Comparison of ENCODE assay signal across 23 cellular contexts in the genomic region with DNA sequence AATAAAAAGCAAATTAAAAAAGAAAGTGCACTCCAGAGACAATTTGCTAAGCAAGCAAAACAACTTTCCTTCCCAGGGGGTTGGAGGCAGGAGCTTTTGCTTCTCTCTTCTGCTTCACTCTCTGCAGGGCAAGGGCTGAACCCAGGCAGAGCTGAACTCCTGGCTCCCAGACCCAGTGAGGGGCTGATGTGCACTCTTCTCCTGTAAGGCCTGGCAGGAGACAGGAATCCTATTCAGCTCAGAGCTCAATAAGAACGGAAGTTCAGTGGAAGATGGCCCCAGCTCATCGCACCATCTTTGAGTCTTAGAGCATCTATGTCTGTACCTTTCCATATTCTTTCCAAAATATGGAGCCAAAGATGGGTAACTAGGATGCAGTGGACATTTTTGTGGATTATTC. TPM values are rescaled to one million over a fixed set of nuclear protein-coding genes. Genes with fewer than 3 reads are reported as not detected.
"Had no signal": no experiment of that assay in that cellular context is flagged by ENCODE, and none has a peak within 500 bp of the region (broad histone marks: within the 10 kb centered on the region; RNA-seq: fewer than 3 reads in every experiment).

No MANE protein-coding gene starts in this region.

- H3K36me3 Mint-ChIP-seq: activated naive CD8-positive, alpha-beta T cell treated with anti-CD3 and anti-CD28 coated beads for 36 hours; naive thymus-derived CD8-positive, alpha-beta T cell had no signal

- H3K27ac ChIP-seq: brain microvascular endothelial cell, gastrocnemius medialis, tibial nerve, uterus had no signal

- H3K9me3 Mint-ChIP-seq: activated naive CD4-positive, alpha-beta T cell treated with anti-CD3 and anti-CD28 coated beads for 36 hours; activated naive CD8-positive, alpha-beta T cell treated with anti-CD3 and anti-CD28 coated beads for 36 hours; activated T-helper 1 cell treated with anti-CD3 and anti-CD28 coated beads, Interleukin-12 subunit alpha, Interleukin-12 subunit beta, Interleukin-2, Interleukin-4 antibody, amounts not matched to agents 30 ng/mL and 10 ng/mL and 1 ng/mL, durations not matched to agents 14 hours and 24 hours and 36 hours; effector memory CD8-positive, alpha-beta T cell; naive thymus-derived CD8-positive, alpha-beta T cell had no signal

- ATAC-seq: effector memory CD8-positive, alpha-beta T cell; gastrocnemius medialis; naive thymus-derived CD8-positive, alpha-beta T cell had no signal

- H3K27me3 ChIP-seq: ascending aorta, uterus had no signal

- DNase-seq: activated naive CD4-positive, alpha-beta T cell treated with anti-CD3 and anti-CD28 coated beads for 36 hours; activated naive CD8-positive, alpha-beta T cell treated with anti-CD3 and anti-CD28 coated beads for 36 hours; activated T-cell treated with anti-CD3 and anti-CD28 coated beads, Interleukin-2, amount 50 U/mL, for 1 hour; brain microvascular endothelial cell; effector memory CD8-positive, alpha-beta T cell; erythroblast; naive thymus-derived CD8-positive, alpha-beta T cell; stimulated activated CD4-positive, alpha-beta T cell treated with anti-CD3 and anti-CD28 coated beads, Interleukin-2, amount 100 ng/mL, for 48 hours; stimulated activated naive CD4-positive, alpha-beta T cell treated with Interleukin-2 at 50 U/mL for 16 hours; uterus had no signal

- H3K27ac Mint-ChIP-seq: activated naive CD4-positive, alpha-beta T cell treated with anti-CD3 and anti-CD28 coated beads for 36 hours; activated naive CD8-positive, alpha-beta T cell treated with anti-CD3 and anti-CD28 coated beads for 36 hours; activated T-helper 1 cell treated with anti-CD3 and anti-CD28 coated beads, Interleukin-12 subunit alpha, Interleukin-12 subunit beta, Interleukin-2, Interleukin-4 antibody, amounts not matched to agents 30 ng/mL and 10 ng/mL and 1 ng/mL, durations not matched to agents 14 hours and 24 hours and 36 hours; effector memory CD8-positive, alpha-beta T cell; naive thymus-derived CD8-positive, alpha-beta T cell had no signal

- H3K4me3 Mint-ChIP-seq: activated naive CD4-positive, alpha-beta T cell treated with anti-CD3 and anti-CD28 coated beads for 36 hours; activated naive CD8-positive, alpha-beta T cell treated with anti-CD3 and anti-CD28 coated beads for 36 hours; activated T-helper 1 cell treated with anti-CD3 and anti-CD28 coated beads, Interleukin-12 subunit alpha, Interleukin-12 subunit beta, Interleukin-2, Interleukin-4 antibody, amounts not matched to agents 30 ng/mL and 10 ng/mL and 1 ng/mL, durations not matched to agents 14 hours and 24 hours and 36 hours; effector memory CD8-positive, alpha-beta T cell; naive thymus-derived CD8-positive, alpha-beta T cell had no signal

- H3K36me3 ChIP-seq: ascending aorta, brain microvascular endothelial cell, gastrocnemius medialis, tibial nerve, uterus had no signal

- H3K27me3 Mint-ChIP-seq: activated naive CD8-positive, alpha-beta T cell treated with anti-CD3 and anti-CD28 coated beads for 36 hours had no signal

- FAIRE-seq: keratinocyte had no signal

- H3K4me1 ChIP-seq: gastrocnemius medialis, uterus had no signal

- H3K4me3 ChIP-seq: ascending aorta, coronary artery, gastrocnemius medialis, tibial nerve, uterus had no signal

- H3K9me3 ChIP-seq: ascending aorta, gastrocnemius medialis, tibial nerve, uterus had no signal

RNA-seq across cellular contexts. Expression of gene CIB4, which starts 29.1 kb away (rescaled TPM):
- total RNA-seq: activated naive CD4-positive, alpha-beta T cell treated with anti-CD3 and anti-CD28 coated beads for 36 hours; activated naive CD8-positive, alpha-beta T cell treated with anti-CD3 and anti-CD28 coated beads for 36 hours; activated T-helper 1 cell treated with anti-CD3 and anti-CD28 coated beads, Interleukin-12 subunit alpha, Interleukin-12 subunit beta, Interleukin-2, Interleukin-4 antibody, amounts not matched to agents 30 ng/mL and 10 ng/mL and 1 ng/mL, durations not matched to agents 14 hours and 24 hours and 36 hours; ascending aorta; cardiac septum; cerebellum; gastrocnemius medialis; left ventricle myocardium superior; naive thymus-derived CD8-positive, alpha-beta T cell; omental fat pad; skeletal muscle tissue; T-helper 1 cell treated with Interleukin-12 subunit alpha and Interleukin-12 subunit beta and Interleukin-4 antibody, amounts not matched to agents 30 ng/mL and 1 ng/mL, for 36 hours; temporal lobe; tibial nerve had no signal
- polyA plus RNA-seq: keratinocyte; naive thymus-derived CD8-positive, alpha-beta T cell had no signal
